ENCODE assay signal across 10 cellular contexts in the genomic region with DNA sequence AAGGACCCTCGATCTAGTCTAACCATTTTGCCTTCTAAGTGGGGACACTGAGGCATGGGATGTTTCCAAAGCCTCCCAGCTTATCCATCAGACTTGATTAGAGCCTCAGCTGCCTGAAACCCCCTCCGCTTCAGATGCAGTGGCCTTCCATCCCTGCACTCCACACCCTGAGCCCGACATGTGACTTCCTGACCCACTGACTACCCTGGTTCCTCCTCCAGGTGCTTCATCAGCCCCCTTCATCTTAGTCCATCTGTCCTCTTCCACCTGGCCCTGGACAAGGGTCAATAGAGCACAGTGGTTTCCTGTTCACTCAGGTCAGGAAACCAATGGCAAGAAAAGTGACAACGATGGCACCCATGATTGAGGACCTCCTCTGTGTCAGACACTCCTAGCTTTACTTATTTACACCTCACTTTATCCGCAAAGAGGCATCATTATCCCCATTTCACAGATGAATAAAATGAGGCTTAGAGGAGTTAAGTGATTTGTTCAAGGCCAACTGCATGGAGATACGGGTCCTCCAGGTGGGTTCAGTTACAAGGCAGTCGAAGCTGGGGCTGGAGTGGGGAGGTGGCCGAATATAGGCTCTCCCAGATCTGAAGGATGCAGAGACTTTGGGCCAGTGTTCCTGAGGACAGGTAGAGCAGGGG.
A peak's percentile ranks its signal among the peaks of the same experiment; 100 is the strongest.
DNase-seq lines count a peak whose midpoint lies in the region; ATAC-seq and TF ChIP-seq lines count a peak whose summit lies in the region.
"Had no signal": no experiment of that assay in that cellular context is flagged by ENCODE, and none has a peak within 500 bp of the region (broad histone marks: within the 10 kb centered on the region; RNA-seq: fewer than 3 reads in every experiment).

No MANE protein-coding gene starts in this region.

- POLR2A ChIA-PET in CD8-positive, alpha-beta T cell (lab: Charles Lee): interaction anchor here (0.9 to 1.7 kb wide), 11 partner anchors 11 to 143 kb away, joined by 3 to 7 read pairs (median 4); partner anchors contain the start of gene TM9SF2
- POLR2A ChIA-PET in activated CD8-positive, alpha-beta T cell treated with anti-CD3 and anti-CD28 coated beads, Interleukin-2, amount 10 ng/mL, durations not matched to agents 7 days and 5 days (lab: Charles Lee): interaction anchor here (1.0 to 1.5 kb wide), 3 partner anchors 15 to 38 kb away, joined by 3 to 5 read pairs (median 3); no protein-coding TSS in a partner anchor

- H3K27me3 ChIP-seq in CD8-positive, alpha-beta T cell (ENCODE audit: insufficient read depth, low read length): no peaks in the 10 kb centered on the region

- peak overlapping the region; percentile 13 for H3K27ac ChIP-seq in CD8-positive, alpha-beta T cell (ENCODE audit: low read depth, low read length)

- no peaks in the 10 kb centered on the region for H3K36me3 ChIP-seq in CD8-positive, alpha-beta T cell (ENCODE audit: insufficient read depth, low read length)

- H3K9me3 ChIP-seq in CD8-positive, alpha-beta T cell (ENCODE audit: low read length): no peaks in the 10 kb centered on the region

- H3K4me3 ChIP-seq in CD8-positive, alpha-beta T cell (ENCODE audit: low read depth, low read length): peak overlapping the region; percentile 22
- H3K4me3 ChIP-seq: lung had no signal

- peaks cover 81% of the 10 kb centered on the region for H3K4me1 Mint-ChIP-seq in CD8-positive, alpha-beta T cell (ENCODE audit: low read depth)
- peaks cover 59% of the 10 kb centered on the region for H3K4me1 Mint-ChIP-seq in activated CD8-positive, alpha-beta T cell treated with anti-CD3 and anti-CD28 coated beads, Interleukin-2, amount 10 ng/mL, durations not matched to agents 7 days and 5 days (ENCODE audit: low read depth)
- H3K4me1 Mint-ChIP-seq in naive B cell: peaks cover 41 to 79% (median 55%) of the 10 kb centered on the region in 3 donors

- intact Hi-C loops in CD8-positive, alpha-beta T cell (cut with DNase I, micrococcal nuclease): loop anchor here (1.0 kb wide), 2 partner anchors 13 to 15 kb away; no protein-coding TSS in a partner anchor

- H3K27me3 Mint-ChIP-seq in CD8-positive, alpha-beta T cell (ENCODE audit: low read depth): no peaks in the 10 kb centered on the region
- H3K27me3 Mint-ChIP-seq in activated CD8-positive, alpha-beta T cell treated with anti-CD3 and anti-CD28 coated beads, Interleukin-2, amount 10 ng/mL, durations not matched to agents 7 days and 5 days (ENCODE audit: low read depth): no peaks in the 10 kb centered on the region
- no peaks in the 10 kb centered on the region for H3K27me3 Mint-ChIP-seq in naive B cell

- peaks cover 95% of the 10 kb centered on the region for H3K4me1 ChIP-seq in CD8-positive, alpha-beta T cell (ENCODE audit: insufficient read depth, low read length)

- H3K4me3 Mint-ChIP-seq in CD8-positive, alpha-beta T cell: peak overlapping the region; percentile 84
- H3K4me3 Mint-ChIP-seq in activated CD8-positive, alpha-beta T cell treated with anti-CD3 and anti-CD28 coated beads, Interleukin-2, amount 10 ng/mL, durations not matched to agents 7 days and 5 days: peak overlapping the region; percentile 56
- H3K4me3 Mint-ChIP-seq in naive B cell: peak overlapping the region; percentile 60 to 89 (median 78)

- H3K36me3 Mint-ChIP-seq in CD8-positive, alpha-beta T cell: no peaks in the 10 kb centered on the region
- no peaks in the 10 kb centered on the region for H3K36me3 Mint-ChIP-seq in activated CD8-positive, alpha-beta T cell treated with anti-CD3 and anti-CD28 coated beads, Interleukin-2, amount 10 ng/mL, durations not matched to agents 7 days and 5 days (ENCODE audit: low read depth)
- no peaks in the 10 kb centered on the region for H3K36me3 Mint-ChIP-seq in naive B cell

- no peaks in the 10 kb centered on the region for H3K9me3 Mint-ChIP-seq in CD8-positive, alpha-beta T cell
- H3K9me3 Mint-ChIP-seq in activated CD8-positive, alpha-beta T cell treated with anti-CD3 and anti-CD28 coated beads, Interleukin-2, amount 10 ng/mL, durations not matched to agents 7 days and 5 days (ENCODE audit: insufficient read depth): no peaks in the 10 kb centered on the region
- no peaks in the 10 kb centered on the region for H3K9me3 Mint-ChIP-seq in naive B cell

- CTCF ChIA-PET in CD8-positive, alpha-beta T cell (lab: Charles Lee): interaction anchor here (0.7 to 11.6 kb wide), 8 partner anchors 15 to 243 kb away, joined by 3 to 117 read pairs (median 4); no protein-coding TSS in a partner anchor
- CTCF ChIA-PET in activated CD8-positive, alpha-beta T cell treated with anti-CD3 and anti-CD28 coated beads, Interleukin-2, amount 10 ng/mL, durations not matched to agents 7 days and 5 days (lab: Charles Lee): interaction anchor here (0.8 to 11.6 kb wide), 8 partner anchors 15 to 237 kb away, joined by 3 to 170 read pairs (median 4); no protein-coding TSS in a partner anchor

- no peak for DNase-seq in CD8-positive, alpha-beta T cell
- no peak for DNase-seq in activated CD8-positive, alpha-beta T cell treated with anti-CD3 and anti-CD28 coated beads, Interleukin-2, amount 10 ng/mL, durations not matched to agents 7 days and 5 days
- DNase-seq in naive B cell: no peak
- no peak for DNase-seq in HK-2 (ENCODE audit: unreplicated experiment)
- DNase-seq in ecto neural progenitor cell (ENCODE audit: low spot score): no peak
- DNase-seq: nucleus accumbens had no signal

- peak overlapping the region; percentile 94 for H3K27ac Mint-ChIP-seq in CD8-positive, alpha-beta T cell
- peak overlapping the region; percentile 71 for H3K27ac Mint-ChIP-seq in activated CD8-positive, alpha-beta T cell treated with anti-CD3 and anti-CD28 coated beads, Interleukin-2, amount 10 ng/mL, durations not matched to agents 7 days and 5 days
- H3K27ac Mint-ChIP-seq in naive B cell: peak overlapping the region; percentile 89 to 100 (median 98)

- no peak for TF ChIP-seq CTCF in CD8-positive, alpha-beta T cell (IDR thresholded peaks at IDR 0.05)

- no peak for ATAC-seq in CD8-positive, alpha-beta T cell
- ATAC-seq in GM21447 (IDR thresholded peaks at IDR 0.05; ENCODE audit: unreplicated experiment) (peak; percentile 5), naive B cell (ENCODE audit: low read depth in 2 of 2) (no peak), HG03378 (IDR thresholded peaks at IDR 0.05; ENCODE audit: unreplicated experiment) (no peak), HG03439 (IDR thresholded peaks at IDR 0.05; ENCODE audit: unreplicated experiment) (no peak)
- no peak for ATAC-seq in activated CD8-positive, alpha-beta T cell treated with anti-CD3 and anti-CD28 coated beads, Interleukin-2, amount 10 ng/mL, durations not matched to agents 7 days and 5 days
